Comparison of ENCODE assay signal across 26 cellular contexts in genomic region chr10:71704816-71705215, GRCh38. TPM values are rescaled to one million over a fixed set of nuclear protein-coding genes. Genes with fewer than 3 reads are reported as not detected.
"Had no signal": no experiment of that assay in that cellular context is flagged by ENCODE, and none has a peak within 500 bp of the region (broad histone marks: within the 10 kb centered on the region; RNA-seq: fewer than 3 reads in every experiment).

No MANE protein-coding gene starts in this region.

- DNase-seq: colonic mucosa; cortex of kidney; dermis blood vessel endothelial cell; dorsolateral prefrontal cortex; effector CD4-positive, alpha-beta T cell; effector memory CD4-positive, alpha-beta T cell; head of caudate nucleus; heart right ventricle; hippocampal formation; left cardiac atrium; left lung; left ventricle myocardium superior; lower lobe of right lung; mesendoderm; midbrain; naive thymus-derived CD4-positive, alpha-beta T cell had no signal

- H3K27me3 ChIP-seq: colonic mucosa, dorsolateral prefrontal cortex, esophagus muscularis mucosa, gastroesophageal sphincter, heart right ventricle, left lung had no signal

- H3K27ac Mint-ChIP-seq: naive thymus-derived CD4-positive, alpha-beta T cell had no signal

- H3K4me1 ChIP-seq: colonic mucosa, foreskin keratinocyte had no signal

- H3K4me3 Mint-ChIP-seq: naive thymus-derived CD4-positive, alpha-beta T cell had no signal

- H3K36me3 ChIP-seq: colonic mucosa, esophagus muscularis mucosa, gastroesophageal sphincter, heart right ventricle, left lung, lower lobe of right lung had no signal

- H3K9me3 ChIP-seq: colonic mucosa, esophagus muscularis mucosa, gastroesophageal sphincter, heart right ventricle, left lung, lower lobe of right lung had no signal

- H3K27me3 Mint-ChIP-seq: naive thymus-derived CD4-positive, alpha-beta T cell had no signal

- H3K4me3 ChIP-seq: colonic mucosa, dorsolateral prefrontal cortex, esophagus muscularis mucosa, gastroesophageal sphincter, heart right ventricle, left lung, lower lobe of right lung had no signal

- H3K27ac ChIP-seq: colonic mucosa, dorsolateral prefrontal cortex, esophagus muscularis mucosa, foreskin keratinocyte, gastroesophageal sphincter, left lung, lower lobe of right lung had no signal

- H3K36me3 Mint-ChIP-seq: naive thymus-derived CD4-positive, alpha-beta T cell had no signal

RNA-seq across cellular contexts. Expression of gene C10orf105, which starts 14.8 kb away (rescaled TPM):
- total RNA-seq: endothelial cell of umbilical vein, epithelial cell of proximal tubule, fibroblast of villous mesenchyme, foreskin keratinocyte, frontal cortex, kidney epithelial cell, lung microvascular endothelial cell had no signal
- polyA plus RNA-seq: endothelial cell of umbilical vein; foreskin keratinocyte; keratinocyte; naive thymus-derived CD4-positive, alpha-beta T cell had no signal
